ENCODE assay signal across 1 cellular context in genomic region chr17:40219073-40219860, GRCh38.
A peak's percentile ranks its signal among the peaks of the same experiment; 100 is the strongest.
TF ChIP-seq lines count a peak whose summit lies in the region.

A gene with protein sequence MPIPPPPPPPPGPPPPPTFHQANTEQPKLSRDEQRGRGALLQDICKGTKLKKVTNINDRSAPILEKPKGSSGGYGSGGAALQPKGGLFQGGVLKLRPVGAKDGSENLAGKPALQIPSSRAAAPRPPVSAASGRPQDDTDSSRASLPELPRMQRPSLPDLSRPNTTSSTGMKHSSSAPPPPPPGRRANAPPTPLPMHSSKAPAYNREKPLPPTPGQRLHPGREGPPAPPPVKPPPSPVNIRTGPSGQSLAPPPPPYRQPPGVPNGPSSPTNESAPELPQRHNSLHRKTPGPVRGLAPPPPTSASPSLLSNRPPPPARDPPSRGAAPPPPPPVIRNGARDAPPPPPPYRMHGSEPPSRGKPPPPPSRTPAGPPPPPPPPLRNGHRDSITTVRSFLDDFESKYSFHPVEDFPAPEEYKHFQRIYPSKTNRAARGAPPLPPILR (plus strand): TSS chr17:40219304. CDS start chr17:40256460, 37,156 bp downstream.

TF ChIP-seq in HepG2, 621 proteins besides CTCF, POLR2A, EP300 and RAD21 (continued from another document and continues in another):
- TF ChIP-seq CSRNP1 (CRISPR knock-in tag; IDR thresholded peaks at IDR 0.05) (no peak), ZSCAN31 (CRISPR knock-in tag; IDR thresholded peaks at IDR 0.05; ENCODE audit: low read depth) (peak; percentile 28; the same call in 1 of the 2 replicates), SSRP1 (CRISPR knock-in tag; IDR thresholded peaks at IDR 0.05) (no peak), NCOA2 (CRISPR knock-in tag; IDR thresholded peaks at IDR 0.05) (no peak; the same call in 1 of the 2 replicates), SP1 (IDR thresholded peaks at IDR 0.05) (no peak), SP1 (CRISPR knock-in tag; IDR thresholded peaks at IDR 0.05) (peak; percentile 73), ZSCAN29 (CRISPR knock-in tag; conservative IDR thresholded peaks at IDR 0.05) (peak; percentile 80), ZNF33A (CRISPR knock-in tag; IDR thresholded peaks at IDR 0.05; ENCODE audit: borderline replicate concordance) (no peak), CSRNP2 (CRISPR knock-in tag; conservative IDR thresholded peaks at IDR 0.05; ENCODE audit: low read depth) (no peak), FUBP1 (CRISPR knock-in tag; IDR thresholded peaks at IDR 0.05; ENCODE audit: borderline replicate concordance) (no peak), NKX3-1 (CRISPR knock-in tag; IDR thresholded peaks at IDR 0.05) (no peak), EHMT2 (IDR thresholded peaks at IDR 0.05; ENCODE audit: borderline replicate concordance, low read depth, low read length) (peak; percentile 68; the same call in 1 of the 2 replicates), YY1 (IDR thresholded peaks at IDR 0.05; ENCODE audit: insufficient read depth, insufficient replicate concordance, low read depth, low read length) (peak; percentile 99), GTF3A (CRISPR knock-in tag; conservative IDR thresholded peaks at IDR 0.05) (no peak), ZFP82 (CRISPR knock-in tag; IDR thresholded peaks at IDR 0.05; ENCODE audit: borderline replicate concordance) (peak; percentile 53; the same call in 1 of the 2 replicates), ZNF382 (CRISPR knock-in tag; IDR thresholded peaks at IDR 0.05; ENCODE audit: borderline replicate concordance) (no peak), FOXJ3 (CRISPR knock-in tag; IDR thresholded peaks at IDR 0.05; ENCODE audit: borderline replicate concordance) (no peak), RBM39 (IDR thresholded peaks at IDR 0.05; ENCODE audit: low read depth, low read length, poor library complexity, severe bottlenecking) (peak; percentile 95), BATF2 (CRISPR knock-in tag; IDR thresholded peaks at IDR 0.05) (peak; percentile 65; the same call in 1 of the 2 replicates), U2AF2 (IDR thresholded peaks at IDR 0.05; ENCODE audit: low read depth, low read length) (0 out of 2 replicates have a peak, but pooled peaks have one; percentile 11), MZF1 (CRISPR knock-in tag; IDR thresholded peaks at IDR 0.05; ENCODE audit: borderline replicate concordance) (no peak), AGO1 (IDR thresholded peaks at IDR 0.05; ENCODE audit: low read depth, low read length, poor library complexity, severe bottlenecking) (peak; percentile 69), IRF1 (CRISPR knock-in tag; IDR thresholded peaks at IDR 0.05; ENCODE audit: low read depth) (no peak), ZNF484 (CRISPR knock-in tag; IDR thresholded peaks at IDR 0.05; ENCODE audit: borderline replicate concordance, low read depth) (no peak), SNRNP70 (IDR thresholded peaks at IDR 0.05; ENCODE audit: low read depth, low read length) (no peak), POLR2AphosphoS5 (IDR thresholded peaks at IDR 0.05; ENCODE audit: low read depth, low read length) (peak; percentile 73), U2AF1 (optimal IDR thresholded peaks at IDR 0.05; ENCODE audit: low read depth, low read length) (no peak), ZSCAN22 (CRISPR knock-in tag; IDR thresholded peaks at IDR 0.05) (no peak), POGK (CRISPR knock-in tag; conservative IDR thresholded peaks at IDR 0.05) (peak; percentile 91), YEATS4 (CRISPR knock-in tag; IDR thresholded peaks at IDR 0.05; ENCODE audit: borderline replicate concordance) (peak; percentile 73; the same call in 1 of the 2 replicates)
- TF ChIP-seq, protein P1, sequence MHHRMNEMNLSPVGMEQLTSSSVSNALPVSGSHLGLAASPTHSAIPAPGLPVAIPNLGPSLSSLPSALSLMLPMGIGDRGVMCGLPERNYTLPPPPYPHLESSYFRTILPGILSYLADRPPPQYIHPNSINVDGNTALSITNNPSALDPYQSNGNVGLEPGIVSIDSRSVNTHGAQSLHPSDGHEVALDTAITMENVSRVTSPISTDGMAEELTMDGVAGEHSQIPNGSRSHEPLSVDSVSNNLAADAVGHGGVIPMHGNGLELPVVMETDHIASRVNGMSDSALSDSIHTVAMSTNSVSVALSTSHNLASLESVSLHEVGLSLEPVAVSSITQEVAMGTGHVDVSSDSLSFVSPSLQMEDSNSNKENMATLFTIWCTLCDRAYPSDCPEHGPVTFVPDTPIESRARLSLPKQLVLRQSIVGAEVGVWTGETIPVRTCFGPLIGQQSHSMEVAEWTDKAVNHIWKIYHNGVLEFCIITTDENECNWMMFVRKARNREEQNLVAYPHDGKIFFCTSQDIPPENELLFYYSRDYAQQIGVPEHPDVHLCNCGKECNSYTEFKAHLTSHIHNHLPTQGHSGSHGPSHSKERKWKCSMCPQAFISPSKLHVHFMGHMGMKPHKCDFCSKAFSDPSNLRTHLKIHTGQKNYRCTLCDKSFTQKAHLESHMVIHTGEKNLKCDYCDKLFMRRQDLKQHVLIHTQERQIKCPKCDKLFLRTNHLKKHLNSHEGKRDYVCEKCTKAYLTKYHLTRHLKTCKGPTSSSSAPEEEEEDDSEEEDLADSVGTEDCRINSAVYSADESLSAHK (CRISPR knock-in tag; IDR thresholded peaks at IDR 0.05; ENCODE audit: borderline replicate concordance) = 0 out of 2 replicates have a peak, but pooled peaks have one; percentile 51
- TF ChIP-seq, protein P2, sequence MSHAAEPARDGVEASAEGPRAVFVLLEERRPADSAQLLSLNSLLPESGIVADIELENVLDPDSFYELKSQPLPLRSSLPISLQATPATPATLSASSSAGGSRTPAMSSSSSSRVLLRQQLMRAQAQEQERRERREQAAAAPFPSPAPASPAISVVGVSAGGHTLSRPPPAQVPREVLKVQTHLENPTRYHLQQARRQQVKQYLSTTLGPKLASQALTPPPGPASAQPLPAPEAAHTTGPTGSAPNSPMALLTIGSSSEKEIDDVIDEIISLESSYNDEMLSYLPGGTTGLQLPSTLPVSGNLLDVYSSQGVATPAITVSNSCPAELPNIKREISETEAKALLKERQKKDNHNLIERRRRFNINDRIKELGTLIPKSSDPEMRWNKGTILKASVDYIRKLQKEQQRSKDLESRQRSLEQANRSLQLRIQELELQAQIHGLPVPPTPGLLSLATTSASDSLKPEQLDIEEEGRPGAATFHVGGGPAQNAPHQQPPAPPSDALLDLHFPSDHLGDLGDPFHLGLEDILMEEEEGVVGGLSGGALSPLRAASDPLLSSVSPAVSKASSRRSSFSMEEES (CRISPR knock-in tag; IDR thresholded peaks at IDR 0.05) = no peak; the same call in 1 of the 2 replicates
- TF ChIP-seq, protein P3, sequence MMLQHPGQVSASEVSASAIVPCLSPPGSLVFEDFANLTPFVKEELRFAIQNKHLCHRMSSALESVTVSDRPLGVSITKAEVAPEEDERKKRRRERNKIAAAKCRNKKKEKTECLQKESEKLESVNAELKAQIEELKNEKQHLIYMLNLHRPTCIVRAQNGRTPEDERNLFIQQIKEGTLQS (CRISPR knock-in tag; IDR thresholded peaks at IDR 0.05) = peak; percentile 44; the same call in 1 of the 2 replicates
- TF ChIP-seq, protein P4, sequence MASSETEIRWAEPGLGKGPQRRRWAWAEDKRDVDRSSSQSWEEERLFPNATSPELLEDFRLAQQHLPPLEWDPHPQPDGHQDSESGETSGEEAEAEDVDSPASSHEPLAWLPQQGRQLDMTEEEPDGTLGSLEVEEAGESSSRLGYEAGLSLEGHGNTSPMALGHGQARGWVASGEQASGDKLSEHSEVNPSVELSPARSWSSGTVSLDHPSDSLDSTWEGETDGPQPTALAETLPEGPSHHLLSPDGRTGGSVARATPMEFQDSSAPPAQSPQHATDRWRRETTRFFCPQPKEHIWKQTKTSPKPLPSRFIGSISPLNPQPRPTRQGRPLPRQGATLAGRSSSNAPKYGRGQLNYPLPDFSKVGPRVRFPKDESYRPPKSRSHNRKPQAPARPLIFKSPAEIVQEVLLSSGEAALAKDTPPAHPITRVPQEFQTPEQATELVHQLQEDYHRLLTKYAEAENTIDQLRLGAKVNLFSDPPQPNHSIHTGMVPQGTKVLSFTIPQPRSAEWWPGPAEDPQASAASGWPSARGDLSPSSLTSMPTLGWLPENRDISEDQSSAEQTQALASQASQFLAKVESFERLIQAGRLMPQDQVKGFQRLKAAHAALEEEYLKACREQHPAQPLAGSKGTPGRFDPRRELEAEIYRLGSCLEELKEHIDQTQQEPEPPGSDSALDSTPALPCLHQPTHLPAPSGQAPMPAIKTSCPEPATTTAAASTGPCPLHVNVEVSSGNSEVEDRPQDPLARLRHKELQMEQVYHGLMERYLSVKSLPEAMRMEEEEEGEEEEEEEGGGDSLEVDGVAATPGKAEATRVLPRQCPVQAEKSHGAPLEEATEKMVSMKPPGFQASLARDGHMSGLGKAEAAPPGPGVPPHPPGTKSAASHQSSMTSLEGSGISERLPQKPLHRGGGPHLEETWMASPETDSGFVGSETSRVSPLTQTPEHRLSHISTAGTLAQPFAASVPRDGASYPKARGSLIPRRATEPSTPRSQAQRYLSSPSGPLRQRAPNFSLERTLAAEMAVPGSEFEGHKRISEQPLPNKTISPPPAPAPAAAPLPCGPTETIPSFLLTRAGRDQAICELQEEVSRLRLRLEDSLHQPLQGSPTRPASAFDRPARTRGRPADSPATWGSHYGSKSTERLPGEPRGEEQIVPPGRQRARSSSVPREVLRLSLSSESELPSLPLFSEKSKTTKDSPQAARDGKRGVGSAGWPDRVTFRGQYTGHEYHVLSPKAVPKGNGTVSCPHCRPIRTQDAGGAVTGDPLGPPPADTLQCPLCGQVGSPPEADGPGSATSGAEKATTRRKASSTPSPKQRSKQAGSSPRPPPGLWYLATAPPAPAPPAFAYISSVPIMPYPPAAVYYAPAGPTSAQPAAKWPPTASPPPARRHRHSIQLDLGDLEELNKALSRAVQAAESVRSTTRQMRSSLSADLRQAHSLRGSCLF (CRISPR knock-in tag; IDR thresholded peaks at IDR 0.05; ENCODE audit: borderline replicate concordance) = no peak
- TF ChIP-seq, protein P5, sequence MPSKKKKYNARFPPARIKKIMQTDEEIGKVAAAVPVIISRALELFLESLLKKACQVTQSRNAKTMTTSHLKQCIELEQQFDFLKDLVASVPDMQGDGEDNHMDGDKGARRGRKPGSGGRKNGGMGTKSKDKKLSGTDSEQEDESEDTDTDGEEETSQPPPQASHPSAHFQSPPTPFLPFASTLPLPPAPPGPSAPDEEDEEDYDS (CRISPR knock-in tag; IDR thresholded peaks at IDR 0.05) = peak; percentile 85
